ENCODE assay signal across 23 cellular contexts in the genomic region with DNA sequence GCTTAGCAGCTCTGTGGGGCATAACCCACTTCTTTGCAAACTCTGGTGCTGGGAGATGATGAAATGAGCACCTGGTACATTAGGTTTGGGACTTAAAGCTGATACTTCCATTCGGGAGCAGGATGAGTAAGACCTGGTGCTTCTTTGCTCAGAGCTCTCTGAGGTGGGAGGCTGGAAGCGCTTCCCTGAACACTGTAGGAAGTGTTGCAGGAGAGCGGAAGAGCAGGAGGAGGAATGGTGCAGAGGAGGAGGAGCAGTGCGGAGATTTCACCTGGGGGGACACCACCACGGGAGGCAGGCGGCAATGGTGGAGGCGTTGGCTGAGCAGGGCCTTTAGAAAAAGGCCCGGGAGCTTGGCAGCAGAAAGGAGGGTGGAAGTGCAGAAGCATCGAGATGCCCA.
"Had no signal": no experiment of that assay in that cellular context is flagged by ENCODE, and none has a peak within 500 bp of the region (broad histone marks: within the 10 kb centered on the region; RNA-seq: fewer than 3 reads in every experiment).

No MANE protein-coding gene starts in this region.

- H3K36me3 ChIP-seq: MG63, Peyer's patch, SJSA1 had no signal

- DNase-seq: IMR-90, KG1, MG63, NCI-H1092, NCI-H1105 treated with DMSO at 0.1 percent for 48 hours, NCI-H1417 treated with DMSO at 0.1 percent for 48 hours, NCI-H187, NCI-H2029, NCI-H2081 treated with DMSO at 0.1 percent for 48 hours, NCI-H2171, NCI-H226, NCI-H446, NCI-H510A, NCI-H524 treated with DMSO at 0.1 percent for 48 hours, NCI-H69, NCI-H774, OCI-M1, PC-9, Peyer's patch, Right ventricle myocardium superior, SIG-M5 had no signal

- H3K9me3 ChIP-seq: MG63, Peyer's patch, SJSA1 had no signal

- H3K27ac ChIP-seq: PC-9, Peyer's patch, SJSA1, SK-N-MC had no signal

- H3K4me3 ChIP-seq: MG63, PC-9, Peyer's patch, SJSA1, SK-N-MC had no signal

- H3K4me1 ChIP-seq: SJSA1 had no signal

- H3K27me3 ChIP-seq: MG63, Peyer's patch, SJSA1 had no signal
